ENCODE assay signal across 14 cellular contexts in genomic region chr18:72866572-72866900, GRCh38. TPM values are rescaled to one million over a fixed set of nuclear protein-coding genes. Genes with fewer than 3 reads are reported as not detected.
DNase-seq lines count a peak whose midpoint lies in the region; ATAC-seq, FAIRE-seq and TF ChIP-seq lines count a peak whose summit lies in the region.
"Had no signal": no experiment of that assay in that cellular context is flagged by ENCODE, and none has a peak within 500 bp of the region (broad histone marks: within the 10 kb centered on the region; RNA-seq: fewer than 3 reads in every experiment).

No MANE protein-coding gene starts in this region.

- no peak for TF ChIP-seq CTCF in breast epithelium (IDR thresholded peaks at IDR 0.05)
- TF ChIP-seq CTCF in MCF 10A (IDR thresholded peaks at IDR 0.05; ENCODE audit: unreplicated experiment) = no peak

- H3K9ac ChIP-seq in iPS-20b (ENCODE audit: low read depth, low read length) = no peak overlapping the region

- no peaks in the 10 kb centered on the region for H3K36me3 ChIP-seq in breast epithelium
- peaks cover 16% of the 10 kb centered on the region; the same call in 1 of the 2 replicates for H3K36me3 ChIP-seq in iPS-20b (ENCODE audit: insufficient read depth, low read depth, low read length)

- peaks cover 3 to 54% of the 10 kb centered on the region in 2 donors for H3K27me3 ChIP-seq in breast epithelium
- peaks cover 59% of the 10 kb centered on the region for H3K27me3 ChIP-seq in iPS-20b (ENCODE audit: insufficient read depth, low read length)

- no peak overlapping the region for H3K4me3 Mint-ChIP-seq in MCF 10A (ENCODE audit: unreplicated experiment)
- H3K4me3 Mint-ChIP-seq in activated naive CD8-positive, alpha-beta T cell treated with anti-CD3 and anti-CD28 coated beads for 36 hours = no peak overlapping the region
- peak overlapping the region; percentile 85 to 87 for H3K4me3 Mint-ChIP-seq in stimulated activated naive B cell treated with anti-CD40 and anti-IgM and Interleukin-4, amounts not matched to agents 10 μg/mL and 1 μg/mL and 100 μg/mL, for 72 hours
- H3K4me3 Mint-ChIP-seq in activated T-cell treated with anti-CD3 and anti-CD28 coated beads, Interleukin-2, amount 50 U/mL, for 24 hours = no peak overlapping the region

- H3K4me3 ChIP-seq in breast epithelium = peak overlapping the region; percentile 32 to 63 (median 46)
- peak overlapping the region; percentile 70 for H3K4me3 ChIP-seq in iPS-20b (ENCODE audit: low read length)

- no TSS peak for BruUV-seq in MCF 10A (replicated peaks; lab: Mats Ljungman, UMichigan)

- intact Hi-C loops in breast epithelium (cut with DNase I; ENCODE audit: low total_unique reads) (no loop called here), MCF 10A (cut with micrococcal nuclease) (no loop called here)

- H3K27ac ChIP-seq in breast epithelium (no peak overlapping the region), iPS-20b (ENCODE audit: low read length) (no peak overlapping the region)
- H3K27ac ChIP-seq: epithelial cell of prostate, RWPE1 had no signal

- H3K9me3 ChIP-seq in breast epithelium (no peaks in the 10 kb centered on the region), iPS-20b (ENCODE audit: insufficient read depth, low read depth, low read length) (no peaks in the 10 kb centered on the region)

- no peaks in the 10 kb centered on the region for H3K36me3 Mint-ChIP-seq in MCF 10A (ENCODE audit: insufficient read depth, unreplicated experiment)
- H3K36me3 Mint-ChIP-seq in activated naive CD8-positive, alpha-beta T cell treated with anti-CD3 and anti-CD28 coated beads for 36 hours = peaks cover 4% of the 10 kb centered on the region
- peaks cover 35 to 42% of the 10 kb centered on the region in 2 donors for H3K36me3 Mint-ChIP-seq in stimulated activated naive B cell treated with anti-CD40 and anti-IgM and Interleukin-4, amounts not matched to agents 10 μg/mL and 1 μg/mL and 100 μg/mL, for 72 hours
- no peaks in the 10 kb centered on the region for H3K36me3 Mint-ChIP-seq in activated T-cell treated with anti-CD3 and anti-CD28 coated beads, Interleukin-2, amount 50 U/mL, for 24 hours (ENCODE audit: low read depth)

- no peak for FAIRE-seq in frontal cortex (lab: Jason Lieb, UNC)

- H3K4me1 ChIP-seq in breast epithelium = peaks cover 0 to 4% of the 10 kb centered on the region in 2 donors
- peaks cover 9% of the 10 kb centered on the region for H3K4me1 ChIP-seq in iPS-20b (ENCODE audit: insufficient read depth, low read length)

- no peaks in the 10 kb centered on the region for H3K9me3 Mint-ChIP-seq in MCF 10A (ENCODE audit: unreplicated experiment)
- H3K9me3 Mint-ChIP-seq in activated naive CD8-positive, alpha-beta T cell treated with anti-CD3 and anti-CD28 coated beads for 36 hours = peaks cover 4% of the 10 kb centered on the region
- peaks cover 0 to 6% of the 10 kb centered on the region in 2 donors for H3K9me3 Mint-ChIP-seq in stimulated activated naive B cell treated with anti-CD40 and anti-IgM and Interleukin-4, amounts not matched to agents 10 μg/mL and 1 μg/mL and 100 μg/mL, for 72 hours
- no peaks in the 10 kb centered on the region for H3K9me3 Mint-ChIP-seq in activated T-cell treated with anti-CD3 and anti-CD28 coated beads, Interleukin-2, amount 50 U/mL, for 24 hours

- CTCF ChIA-PET in MCF 10A (lab: Yijun Ruan, JAX) = interaction anchor here (1.0 kb wide), 1 partner anchor 269 kb away, joined by 3 read pairs; no protein-coding TSS in a partner anchor

- peaks cover 17% of the 10 kb centered on the region for H3K4me1 Mint-ChIP-seq in MCF 10A (ENCODE audit: insufficient read depth, unreplicated experiment)
- H3K4me1 Mint-ChIP-seq in activated naive CD8-positive, alpha-beta T cell treated with anti-CD3 and anti-CD28 coated beads for 36 hours = peaks cover 2% of the 10 kb centered on the region
- peaks cover 17 to 26% of the 10 kb centered on the region in 2 donors for H3K4me1 Mint-ChIP-seq in stimulated activated naive B cell treated with anti-CD40 and anti-IgM and Interleukin-4, amounts not matched to agents 10 μg/mL and 1 μg/mL and 100 μg/mL, for 72 hours
- peaks cover 4% of the 10 kb centered on the region for H3K4me1 Mint-ChIP-seq in activated T-cell treated with anti-CD3 and anti-CD28 coated beads, Interleukin-2, amount 50 U/mL, for 24 hours (ENCODE audit: low read depth)

- ATAC-seq in stimulated activated naive B cell treated with anti-CD40 and anti-IgM and Interleukin-4, amounts not matched to agents 10 μg/mL and 1 μg/mL and 100 μg/mL, for 72 hours (replicated peaks) = no peak
- ATAC-seq: left lobe of liver had no signal

- no peak for TF ChIP-seq POLR2A in breast epithelium (IDR thresholded peaks at IDR 0.05)

- no peak overlapping the region for H3K27ac Mint-ChIP-seq in MCF 10A (ENCODE audit: low read depth, unreplicated experiment)
- peak overlapping the region; percentile 8 for H3K27ac Mint-ChIP-seq in activated naive CD8-positive, alpha-beta T cell treated with anti-CD3 and anti-CD28 coated beads for 36 hours
- peak overlapping the region; percentile 85 for H3K27ac Mint-ChIP-seq in stimulated activated naive B cell treated with anti-CD40 and anti-IgM and Interleukin-4, amounts not matched to agents 10 μg/mL and 1 μg/mL and 100 μg/mL, for 72 hours
- no peak overlapping the region for H3K27ac Mint-ChIP-seq in activated T-cell treated with anti-CD3 and anti-CD28 coated beads, Interleukin-2, amount 50 U/mL, for 24 hours

- DNase-seq in breast epithelium (ENCODE audit: low spot score in 2 of 2) = no peak
- DNase-seq in MCF 10A (ENCODE audit: unreplicated experiment) = no peak
- DNase-seq in activated naive CD8-positive, alpha-beta T cell treated with anti-CD3 and anti-CD28 coated beads for 36 hours = no peak
- DNase-seq in stimulated activated naive B cell treated with anti-CD40 and anti-IgM and Interleukin-4, amounts not matched to agents 10 μg/mL and 1 μg/mL and 100 μg/mL, for 72 hours = no peak
- DNase-seq in frontal cortex (ENCODE audit: low spot score in 2 of 2) = no peak
- DNase-seq in activated T-cell treated with anti-CD3 and anti-CD28 coated beads, Interleukin-2, amount 50 U/mL, for 24 hours = no peak
- no peak for DNase-seq in activated gamma-delta T cell (lab: John Stamatoyannopoulos, UW)
- DNase-seq: activated naive CD4-positive, alpha-beta T cell treated with anti-CD3 and anti-CD28 coated beads, Interleukin-2, amount 50 U/mL, for 16 hours; NCI-H187 treated with DMSO at 0.1 percent for 48 hours had no signal

- H3K27me3 Mint-ChIP-seq in MCF 10A (ENCODE audit: insufficient read depth, unreplicated experiment) = no peaks in the 10 kb centered on the region
- peaks cover 56% of the 10 kb centered on the region for H3K27me3 Mint-ChIP-seq in activated naive CD8-positive, alpha-beta T cell treated with anti-CD3 and anti-CD28 coated beads for 36 hours
- peaks cover 12 to 22% of the 10 kb centered on the region in 2 donors for H3K27me3 Mint-ChIP-seq in stimulated activated naive B cell treated with anti-CD40 and anti-IgM and Interleukin-4, amounts not matched to agents 10 μg/mL and 1 μg/mL and 100 μg/mL, for 72 hours
- peaks cover 43% of the 10 kb centered on the region for H3K27me3 Mint-ChIP-seq in activated T-cell treated with anti-CD3 and anti-CD28 coated beads, Interleukin-2, amount 50 U/mL, for 24 hours

- POLR2A ChIA-PET in MCF 10A (lab: Yijun Ruan, JAX) = no interaction called here

RNA-seq across cellular contexts. Expression of gene NETO1, which starts 1.3 kb away (rescaled TPM):
- total RNA-seq in breast epithelium (under 1 TPM in 2 of 3 donors, not detected in 1; 0.32 to 0.33 TPM), MCF 10A (2022) (0.82 TPM in 1 of 2 replicates, not detected in the other), frontal cortex (44.4 TPM)
- not detected for total RNA-seq in activated naive CD8-positive, alpha-beta T cell treated with anti-CD3 and anti-CD28 coated beads for 36 hours
- total RNA-seq: left lobe of liver, skeletal muscle tissue had no signal

Comparison
In these comparisons a context has a peak if more than half of its experiments do, and no peak if none do; other contexts are left out.
1. H3K27ac Mint-ChIP-seq: peak in activated naive CD8-positive, alpha-beta T cell treated with anti-CD3 and anti-CD28 coated beads for 36 hours (single experiment) and stimulated activated naive B cell treated with anti-CD40 and anti-IgM and Interleukin-4, amounts not matched to agents 10 μg/mL and 1 μg/mL and 100 μg/mL, for 72 hours (single experiment); none in MCF 10A (single experiment) and activated T-cell treated with anti-CD3 and anti-CD28 coated beads, Interleukin-2, amount 50 U/mL, for 24 hours (single experiment).
2. H3K4me3 Mint-ChIP-seq: peak in stimulated activated naive B cell treated with anti-CD40 and anti-IgM and Interleukin-4, amounts not matched to agents 10 μg/mL and 1 μg/mL and 100 μg/mL, for 72 hours (2 of 2); none in MCF 10A (single experiment), activated naive CD8-positive, alpha-beta T cell treated with anti-CD3 and anti-CD28 coated beads for 36 hours (single experiment) and activated T-cell treated with anti-CD3 and anti-CD28 coated beads, Interleukin-2, amount 50 U/mL, for 24 hours (single experiment).
3. RNA of gene NETO1, which starts 1.3 kb away (total RNA-seq): 44.4 TPM in frontal cortex (single experiment); 0.82 TPM in MCF 10A, 0.32 to 0.33 TPM in breast epithelium and not detected in activated naive CD8-positive, alpha-beta T cell treated with anti-CD3 and anti-CD28 coated beads for 36 hours; every median in the first group is over 10 times any median in the second.